24 cellular contexts compared by ENCODE assay signal in the genomic region with DNA sequence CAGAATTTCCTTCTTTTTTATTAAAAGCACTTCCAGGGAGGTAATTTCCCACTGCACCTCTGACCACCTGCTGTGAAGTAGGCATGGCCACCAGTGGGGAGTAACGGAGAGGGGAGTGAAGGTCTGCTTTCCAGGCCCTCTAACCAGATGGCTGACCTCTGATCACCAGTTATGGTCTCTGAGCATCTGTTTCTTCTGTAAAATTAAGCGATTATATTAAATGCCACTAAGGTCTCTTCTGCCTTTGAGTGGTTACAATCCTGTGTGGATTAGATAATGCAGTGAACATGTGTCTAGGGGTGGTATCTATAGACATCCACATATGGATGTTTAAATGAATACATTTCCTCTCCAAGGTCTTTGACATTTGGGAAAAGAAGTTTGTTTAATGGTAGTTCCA.
"Had no signal": no experiment of that assay in that cellular context is flagged by ENCODE, and none has a peak within 500 bp of the region (broad histone marks: within the 10 kb centered on the region; RNA-seq: fewer than 3 reads in every experiment).

No MANE protein-coding gene starts in this region.

- DNase-seq: activated CD4-positive, alpha-beta T cell treated with anti-CD3 and anti-CD28 coated beads for 36 hours; activated CD4-positive, alpha-beta T cell treated with anti-CD3 and anti-CD28 coated beads, Interleukin-2, amount 10 ng/mL, durations not matched to agents 7 days and 5 days; activated CD4-positive, alpha-beta T cell treated with anti-CD3 and anti-CD28 coated beads, Interleukin-2, amount 50 U/mL, for 48 hours; activated CD8-positive, alpha-beta T cell treated with anti-CD3 and anti-CD28 coated beads, Interleukin-2, amount 10 ng/mL, durations not matched to agents 7 days and 5 days; activated gamma-delta T cell; activated naive CD4-positive, alpha-beta T cell treated with anti-CD3 and anti-CD28 coated beads for 36 hours; activated T-cell treated with anti-CD3 and anti-CD28 coated beads, Interleukin-2, amount 50 U/mL, for 24 hours; anterior cingulate cortex; caudate nucleus; cerebellar nuclear complex; NCI-H1105; NCI-H1417 treated with DMSO at 0.1 percent for 48 hours; NCI-H187 treated with DMSO at 0.1 percent for 48 hours; NCI-H2081 treated with DMSO at 0.1 percent for 48 hours; NCI-H345; NCI-H526 treated with DMSO at 0.1 percent for 48 hours; NK-92 treated with Interleukin-12 subunit alpha and Interleukin-12 subunit beta, amount 100 ng/mL, for 24 hours; PC-9; SIG-M5 had no signal

- H3K4me3 ChIP-seq: K562, PC-9 had no signal

- ATAC-seq: activated CD4-positive, alpha-beta T cell treated with anti-CD3 and anti-CD28 coated beads for 36 hours; activated CD4-positive, CD25-positive, alpha-beta regulatory T cell treated with anti-CD3 and anti-CD28 coated beads, Interleukin-2, amount 50 U/mL, for 24 hours; activated CD8-positive, alpha-beta T cell treated with anti-CD3 and anti-CD28 coated beads, Interleukin-2, amount 10 ng/mL, durations not matched to agents 7 days and 5 days; activated naive CD4-positive, alpha-beta T cell treated with anti-CD3 and anti-CD28 coated beads, Interleukin-2, amount 50 U/mL, for 72 hours; K562; Right ventricle myocardium inferior; WTC11 had no signal
